ENCODE assay signal across 2 cellular contexts in genomic region chr15:34439878-34440277, GRCh38.
TF ChIP-seq lines count a peak whose summit lies in the region.

No MANE protein-coding gene starts in this region.

TF ChIP-seq in HepG2, 621 proteins besides CTCF, POLR2A, EP300 and RAD21:
- no peak for TF ChIP-seq TIGD3 (CRISPR knock-in tag; IDR thresholded peaks at IDR 0.05; ENCODE audit: borderline replicate concordance)
- TF ChIP-seq ZUFSP (CRISPR knock-in tag; IDR thresholded peaks at IDR 0.05; ENCODE audit: borderline replicate concordance), result no peak
- no peak for TF ChIP-seq ZNF577 (CRISPR knock-in tag; IDR thresholded peaks at IDR 0.05; ENCODE audit: borderline replicate concordance, low read depth)
- no peak for TF ChIP-seq IRX3 (CRISPR knock-in tag; IDR thresholded peaks at IDR 0.05; ENCODE audit: borderline replicate concordance, low read depth)
- no peak for TF ChIP-seq IKZF4 (CRISPR knock-in tag; IDR thresholded peaks at IDR 0.05; ENCODE audit: borderline replicate concordance, low read depth, not compliant biosample characterization)
- no peak for TF ChIP-seq HIVEP1 (CRISPR knock-in tag; IDR thresholded peaks at IDR 0.05)
- TF ChIP-seq ZNF329 (CRISPR knock-in tag; IDR thresholded peaks at IDR 0.05; ENCODE audit: low read depth), result no peak
- TF ChIP-seq ZBTB39 (CRISPR knock-in tag; IDR thresholded peaks at IDR 0.05), result no peak
- TF ChIP-seq RORA (CRISPR knock-in tag; IDR thresholded peaks at IDR 0.05), result no peak
- no peak for TF ChIP-seq ELF4 (CRISPR knock-in tag; IDR thresholded peaks at IDR 0.05; ENCODE audit: borderline replicate concordance)
- TF ChIP-seq ZNF331 (CRISPR knock-in tag; IDR thresholded peaks at IDR 0.05), result no peak

TF ChIP-seq in K562, 482 proteins besides CTCF, POLR2A, EP300 and RAD21:
- TF ChIP-seq ZBTB2 (IDR thresholded peaks at IDR 0.05) (no peak), CHAMP1 (IDR thresholded peaks at IDR 0.05) (0 out of 2 replicates have a peak, but pooled peaks have one; percentile 36), KAT2B (IDR thresholded peaks at IDR 0.05; ENCODE audit: low read depth, low read length) (no peak), ZNF224 (CRISPR knock-in tag; IDR thresholded peaks at IDR 0.05) (no peak), NFE2L1 (tag; IDR thresholded peaks at IDR 0.05; ENCODE audit: borderline replicate concordance, low read depth) (no peak), ZNF431 (CRISPR knock-in tag; IDR thresholded peaks at IDR 0.05) (peak; percentile 95), HDGF (IDR thresholded peaks at IDR 0.05) (no peak), ZNF766 (CRISPR knock-in tag; conservative IDR thresholded peaks at IDR 0.05) (peak; percentile 84)
